In the genomic region with DNA sequence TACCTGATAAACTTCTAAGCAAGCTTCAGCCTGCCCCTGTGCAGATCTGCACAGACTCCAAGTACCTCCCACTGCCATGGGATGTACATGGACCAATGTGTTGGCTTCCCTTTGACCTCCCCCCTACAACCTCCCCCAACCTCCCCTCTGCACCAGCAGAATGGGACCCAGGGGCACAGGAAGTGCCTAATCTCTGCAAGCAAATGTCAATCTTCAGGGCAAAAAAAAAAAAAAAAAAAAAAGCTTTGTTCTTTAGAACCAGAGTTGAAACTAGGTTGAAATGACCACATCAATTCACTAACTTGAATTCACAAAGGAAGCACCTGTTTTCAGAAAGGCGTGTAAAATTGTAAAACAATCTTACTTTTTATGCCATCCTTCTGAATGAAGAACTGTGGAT, we compare ENCODE assay signal across 11 cellular contexts. TPM values are rescaled to one million over a fixed set of nuclear protein-coding genes. Genes with fewer than 3 reads are reported as not detected.
DNase-seq lines count a peak whose midpoint lies in the region; ATAC-seq and TF ChIP-seq lines count a peak whose summit lies in the region.
"Had no signal": no experiment of that assay in that cellular context is flagged by ENCODE, and none has a peak within 500 bp of the region (broad histone marks: within the 10 kb centered on the region; RNA-seq: fewer than 3 reads in every experiment).

No MANE protein-coding gene starts in this region.

- H3K36me3 ChIP-seq in SK-N-SH (replicated peaks in 1 of 2; ENCODE audit: control insufficient read depth in 1 of 2, insufficient read depth in 2 of 2, low read length in 1 of 2) (no peaks in the 10 kb centered on the region), NT2/D1 (ENCODE audit: insufficient read depth, insufficient read length, low read length) (no peaks in the 10 kb centered on the region)
- H3K36me3 ChIP-seq: heart left ventricle had no signal

- no peak overlapping the region for H3K27ac Mint-ChIP-seq in activated naive CD8-positive, alpha-beta T cell treated with anti-CD3 and anti-CD28 coated beads for 36 hours
- H3K27ac Mint-ChIP-seq in naive thymus-derived CD8-positive, alpha-beta T cell, result peak overlapping the region; percentile 0 to 92 (median 76)
- H3K27ac Mint-ChIP-seq in stimulated activated effector memory CD8-positive, alpha-beta T cell treated with anti-CD3 and anti-CD28 coated beads, Interleukin-12 subunit alpha, Interleukin-12 subunit beta, amount 100 ng/mL, for 72 hours, result no peak overlapping the region

- no peak for ATAC-seq in SK-N-SH treated with all-trans-retinoic acid at 6 μM for 48 hours
- ATAC-seq in naive thymus-derived CD8-positive, alpha-beta T cell, result peak; percentile 86 to 88
- no peak for ATAC-seq in stimulated activated effector memory CD8-positive, alpha-beta T cell treated with anti-CD3 and anti-CD28 coated beads, Interleukin-12 subunit alpha, Interleukin-12 subunit beta, amount 100 ng/mL, for 72 hours
- ATAC-seq: heart left ventricle had no signal

- no peaks in the 10 kb centered on the region for H3F3A ChIP-seq in SK-N-SH (replicated peaks; ENCODE audit: insufficient read depth)

- TF ChIP-seq CTCF in SK-N-SH (IDR thresholded peaks at IDR 0.05), result no peak

- peaks cover 43% of the 10 kb centered on the region for H3K4me1 Mint-ChIP-seq in activated naive CD8-positive, alpha-beta T cell treated with anti-CD3 and anti-CD28 coated beads for 36 hours
- peaks cover 37 to 69% (median 59%) of the 10 kb centered on the region in 4 donors for H3K4me1 Mint-ChIP-seq in naive thymus-derived CD8-positive, alpha-beta T cell
- peaks cover 15% of the 10 kb centered on the region for H3K4me1 Mint-ChIP-seq in stimulated activated effector memory CD8-positive, alpha-beta T cell treated with anti-CD3 and anti-CD28 coated beads, Interleukin-12 subunit alpha, Interleukin-12 subunit beta, amount 100 ng/mL, for 72 hours

- H3K9me2 ChIP-seq in SK-N-SH, result no peaks in the 10 kb centered on the region

- no peak for TF ChIP-seq RAD21 in SK-N-SH (IDR thresholded peaks at IDR 0.05; ENCODE audit: low read length)

- H3K4me3 ChIP-seq in SK-N-SH (ENCODE audit: low read depth in 2 of 2, low read length in 1 of 2) (no peak overlapping the region), NT2/D1 (ENCODE audit: insufficient read length, low read depth) (no peak overlapping the region)
- H3K4me3 ChIP-seq: heart left ventricle had no signal

- no peaks in the 10 kb centered on the region for H3K36me3 Mint-ChIP-seq in activated naive CD8-positive, alpha-beta T cell treated with anti-CD3 and anti-CD28 coated beads for 36 hours
- no peaks in the 10 kb centered on the region for H3K36me3 Mint-ChIP-seq in naive thymus-derived CD8-positive, alpha-beta T cell
- no peaks in the 10 kb centered on the region for H3K36me3 Mint-ChIP-seq in stimulated activated effector memory CD8-positive, alpha-beta T cell treated with anti-CD3 and anti-CD28 coated beads, Interleukin-12 subunit alpha, Interleukin-12 subunit beta, amount 100 ng/mL, for 72 hours

- CTCF ChIA-PET in SK-N-SH (lab: Yijun Ruan, JAX), result no interaction called here

- H3K9me3 ChIP-seq in SK-N-SH (no peaks in the 10 kb centered on the region), NT2/D1 (ENCODE audit: insufficient read depth, low read length) (no peaks in the 10 kb centered on the region)
- H3K9me3 ChIP-seq: heart left ventricle had no signal

- H2AFZ ChIP-seq in SK-N-SH (ENCODE audit: low read depth), result no peak overlapping the region

- peak; percentile 46 for DNase-seq in SK-N-SH
- DNase-seq in NT2/D1 (ENCODE audit: low read depth, low spot score), result peak; percentile 25
- DNase-seq in activated naive CD8-positive, alpha-beta T cell treated with anti-CD3 and anti-CD28 coated beads for 36 hours, result peak; percentile 18
- peak; percentile 19 to 82 (median 55) for DNase-seq in naive thymus-derived CD8-positive, alpha-beta T cell
- DNase-seq in GOT3 (lab: John Stamatoyannopoulos, UW), result no peak
- no peak for DNase-seq in NCI-H345 treated with DMSO at 0.1 percent for 48 hours (lab: John Stamatoyannopoulos, UW; ENCODE audit: unreplicated experiment)
- no peak for DNase-seq in stimulated activated effector memory CD8-positive, alpha-beta T cell treated with anti-CD3 and anti-CD28 coated beads, Interleukin-12 subunit alpha, Interleukin-12 subunit beta, amount 100 ng/mL, for 72 hours (ENCODE audit: low spot score in 2 of 2)
- DNase-seq: heart left ventricle, NCI-H510A had no signal

- H3K9ac ChIP-seq in SK-N-SH, result no peak overlapping the region
- H3K9ac ChIP-seq in NT2/D1 (ENCODE audit: insufficient read length, low read depth), result no peak overlapping the region

- no peak overlapping the region for H3K27ac ChIP-seq in SK-N-SH (ENCODE audit: low read depth in 2 of 2, low read length in 1 of 2)
- H3K27ac ChIP-seq: heart left ventricle had no signal

- H4K20me1 ChIP-seq in SK-N-SH (ENCODE audit: insufficient read depth), result no peaks in the 10 kb centered on the region

- POLR2A ChIA-PET in SK-N-SH (lab: Yijun Ruan, JAX), result no interaction called here
- POLR2A ChIA-PET in naive thymus-derived CD8-positive, alpha-beta T cell (lab: Charles Lee), result interaction anchor here (0.6 to 1.3 kb wide), 9 partner anchors 17 to 161 kb away, joined by 3 to 7 read pairs (median 3); no protein-coding TSS in a partner anchor

- H3K4me3 Mint-ChIP-seq in activated naive CD8-positive, alpha-beta T cell treated with anti-CD3 and anti-CD28 coated beads for 36 hours, result no peak overlapping the region
- H3K4me3 Mint-ChIP-seq in naive thymus-derived CD8-positive, alpha-beta T cell, result peak overlapping the region; percentile 8 to 76 (median 68)
- no peak overlapping the region for H3K4me3 Mint-ChIP-seq in stimulated activated effector memory CD8-positive, alpha-beta T cell treated with anti-CD3 and anti-CD28 coated beads, Interleukin-12 subunit alpha, Interleukin-12 subunit beta, amount 100 ng/mL, for 72 hours

- H3K79me2 ChIP-seq in SK-N-SH (ENCODE audit: insufficient read depth), result no peaks in the 10 kb centered on the region

- no peak for TF ChIP-seq EP300 in SK-N-SH (IDR thresholded peaks at IDR 0.05; ENCODE audit: borderline replicate concordance in 1 of 2, low read depth in 1 of 2, low read length in 1 of 2)

- H3K27me3 ChIP-seq in SK-N-SH (ENCODE audit: insufficient read depth) (no peaks in the 10 kb centered on the region), NT2/D1 (ENCODE audit: insufficient read depth, insufficient read length) (no peaks in the 10 kb centered on the region)

- WGBS in SK-N-SH (ENCODE audit: low lambda C conversion rate), result 61% methylated on average over 1 of the region's 1 CpG

- H3K4me1 ChIP-seq in SK-N-SH (ENCODE audit: control insufficient read depth in 1 of 2, insufficient read depth in 2 of 2, low read depth in 1 of 2, low read length in 1 of 2), result peaks cover 0 to 11% of the 10 kb centered on the region in 2 experiments; a peak in 2 of 4 replicates
- H3K4me1 ChIP-seq in NT2/D1 (ENCODE audit: insufficient read depth, insufficient read length), result peaks cover 11% of the 10 kb centered on the region
- H3K4me1 ChIP-seq: heart left ventricle had no signal

- H3K9me3 Mint-ChIP-seq in activated naive CD8-positive, alpha-beta T cell treated with anti-CD3 and anti-CD28 coated beads for 36 hours, result peaks cover 1% of the 10 kb centered on the region
- no peaks in the 10 kb centered on the region for H3K9me3 Mint-ChIP-seq in naive thymus-derived CD8-positive, alpha-beta T cell
- no peaks in the 10 kb centered on the region for H3K9me3 Mint-ChIP-seq in stimulated activated effector memory CD8-positive, alpha-beta T cell treated with anti-CD3 and anti-CD28 coated beads, Interleukin-12 subunit alpha, Interleukin-12 subunit beta, amount 100 ng/mL, for 72 hours

- no peaks in the 10 kb centered on the region for H3K27me3 Mint-ChIP-seq in activated naive CD8-positive, alpha-beta T cell treated with anti-CD3 and anti-CD28 coated beads for 36 hours
- no peaks in the 10 kb centered on the region for H3K27me3 Mint-ChIP-seq in naive thymus-derived CD8-positive, alpha-beta T cell

- H3K4me2 ChIP-seq in SK-N-SH, result no peak overlapping the region

TF ChIP-seq in SK-N-SH, 30 proteins besides CTCF, POLR2A, EP300 and RAD21:
- no peak for TF ChIP-seq IRF3 (IDR thresholded peaks at IDR 0.05; ENCODE audit: low read depth, low read length)
- TF ChIP-seq, protein P1, sequence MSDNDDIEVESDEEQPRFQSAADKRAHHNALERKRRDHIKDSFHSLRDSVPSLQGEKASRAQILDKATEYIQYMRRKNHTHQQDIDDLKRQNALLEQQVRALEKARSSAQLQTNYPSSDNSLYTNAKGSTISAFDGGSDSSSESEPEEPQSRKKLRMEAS (IDR thresholded peaks at IDR 0.05; ENCODE audit: low read depth), result no peak

TF ChIP-seq in SK-N-SH treated with all-trans-retinoic acid at 6 μM for 48 hours, 23 proteins besides CTCF, POLR2A, EP300 and RAD21 (continues in another document):
- TF ChIP-seq CSDC2 (CRISPR knock-in tag; IDR thresholded peaks at IDR 0.05) (no peak), ZNF565 (CRISPR knock-in tag; conservative IDR thresholded peaks at IDR 0.05; ENCODE audit: low read depth) (no peak), PATZ1 (CRISPR knock-in tag; IDR thresholded peaks at IDR 0.05; ENCODE audit: borderline replicate concordance) (no peak), ARNTL (CRISPR knock-in tag; IDR thresholded peaks at IDR 0.05; ENCODE audit: borderline replicate concordance, low read depth) (no peak), TCF4 (CRISPR knock-in tag; IDR thresholded peaks at IDR 0.05; ENCODE audit: borderline replicate concordance) (no peak), ZFP3 (CRISPR knock-in tag; IDR thresholded peaks at IDR 0.05) (no peak), BACH2 (CRISPR knock-in tag; IDR thresholded peaks at IDR 0.05; ENCODE audit: borderline replicate concordance) (no peak), ZNF8 (CRISPR knock-in tag; IDR thresholded peaks at IDR 0.05) (no peak)

RNA-seq across cellular contexts. Expression of gene TIAM1, which starts 53.9 kb away (rescaled TPM):
- 1.7 and 2.4 TPM in 2 replicates for polyA plus RNA-seq in SK-N-SH (2012; rRNA removed)
- polyA plus RNA-seq in SK-N-SH (2012; cell fraction: cytosol; rRNA removed), result 1.3 and 2.1 TPM in 2 replicates
- 2.1 and 2.7 TPM in 2 replicates for polyA plus RNA-seq in SK-N-SH (2012; cell fraction: nucleus; rRNA removed)
- 10 to 100 TPM; 28.2 to 29.3 TPM for total RNA-seq in activated naive CD8-positive, alpha-beta T cell treated with anti-CD3 and anti-CD28 coated beads for 36 hours
- 1 to 10 TPM; 9.4 to 9.8 TPM for total RNA-seq in naive thymus-derived CD8-positive, alpha-beta T cell
- 1 to 10 TPM; 2.7 to 4.0 (median 3.4) TPM for polyA plus RNA-seq in naive thymus-derived CD8-positive, alpha-beta T cell
- total RNA-seq: HT-29 had no signal

Comparison
In these comparisons a context has a peak if more than half of its experiments do, and no peak if none do; other contexts are left out.
1. DNase-seq: peak in SK-N-SH (single experiment), NT2/D1 (single experiment), activated naive CD8-positive, alpha-beta T cell treated with anti-CD3 and anti-CD28 coated beads for 36 hours (single experiment) and naive thymus-derived CD8-positive, alpha-beta T cell (10 of 10); none in GOT3 (single experiment), NCI-H345 treated with DMSO at 0.1 percent for 48 hours (single experiment) and stimulated activated effector memory CD8-positive, alpha-beta T cell treated with anti-CD3 and anti-CD28 coated beads, Interleukin-12 subunit alpha, Interleukin-12 subunit beta, amount 100 ng/mL, for 72 hours (0 of 2).
2. ATAC-seq: peak in naive thymus-derived CD8-positive, alpha-beta T cell (2 of 2); none in SK-N-SH treated with all-trans-retinoic acid at 6 μM for 48 hours (single experiment) and stimulated activated effector memory CD8-positive, alpha-beta T cell treated with anti-CD3 and anti-CD28 coated beads, Interleukin-12 subunit alpha, Interleukin-12 subunit beta, amount 100 ng/mL, for 72 hours (single experiment).
3. H3K27ac Mint-ChIP-seq: peak in naive thymus-derived CD8-positive, alpha-beta T cell (10 of 10); none in activated naive CD8-positive, alpha-beta T cell treated with anti-CD3 and anti-CD28 coated beads for 36 hours (single experiment) and stimulated activated effector memory CD8-positive, alpha-beta T cell treated with anti-CD3 and anti-CD28 coated beads, Interleukin-12 subunit alpha, Interleukin-12 subunit beta, amount 100 ng/mL, for 72 hours (single experiment).
4. H3K4me3 Mint-ChIP-seq: peak in naive thymus-derived CD8-positive, alpha-beta T cell (10 of 10); none in activated naive CD8-positive, alpha-beta T cell treated with anti-CD3 and anti-CD28 coated beads for 36 hours (single experiment) and stimulated activated effector memory CD8-positive, alpha-beta T cell treated with anti-CD3 and anti-CD28 coated beads, Interleukin-12 subunit alpha, Interleukin-12 subunit beta, amount 100 ng/mL, for 72 hours (single experiment).